ENCODE assay signal across 11 cellular contexts in genomic region chr14:89723930-89724915, GRCh38.
DNase-seq lines count a peak whose midpoint lies in the region; ATAC-seq, FAIRE-seq and TF ChIP-seq lines count a peak whose summit lies in the region.
"Had no signal": no experiment of that assay in that cellular context is flagged by ENCODE, and none has a peak within 500 bp of the region (broad histone marks: within the 10 kb centered on the region; RNA-seq: fewer than 3 reads in every experiment).

No MANE protein-coding gene starts in this region.

- no peak for TF ChIP-seq EP300 in SK-N-SH (IDR thresholded peaks at IDR 0.05; ENCODE audit: borderline replicate concordance in 1 of 2, low read depth in 1 of 2, low read length in 1 of 2)

- TF ChIP-seq CTCF in AG10803 (conservative IDR thresholded peaks at IDR 0.05; ENCODE audit: low read length) (no peak), GM23338 (conservative IDR thresholded peaks at IDR 0.05; ENCODE audit: low read depth in 2 of 2) (no peak), astrocyte (IDR thresholded peaks at IDR 0.05; ENCODE audit: insufficient read depth, low read depth, low read length) (no peak), mucosa of descending colon (IDR thresholded peaks at IDR 0.05) (no peak), SK-N-SH (IDR thresholded peaks at IDR 0.05) (no peak)

- H3K36me3 ChIP-seq in GM23338 (ENCODE audit: insufficient read depth) (no peaks in the 10 kb centered on the region), astrocyte (ENCODE audit: insufficient read depth, low read length) (no peaks in the 10 kb centered on the region), mucosa of descending colon (ENCODE audit: low read depth) (no peaks in the 10 kb centered on the region), SK-N-SH (replicated peaks in 1 of 2; ENCODE audit: control insufficient read depth in 1 of 2, insufficient read depth in 2 of 2, low read length in 1 of 2) (no peaks in the 10 kb centered on the region)
- H3K36me3 ChIP-seq: colonic mucosa had no signal

- H3K27ac ChIP-seq in GM23338 (ENCODE audit: low read depth), result no peak overlapping the region
- no peak overlapping the region for H3K27ac ChIP-seq in astrocyte (ENCODE audit: low read depth, low read length)
- no peak overlapping the region for H3K27ac ChIP-seq in SK-N-SH (ENCODE audit: low read depth in 2 of 2, low read length in 1 of 2)
- H3K27ac ChIP-seq: colonic mucosa, VCaP had no signal

- TF ChIP-seq RAD21 in SK-N-SH (IDR thresholded peaks at IDR 0.05; ENCODE audit: low read length), result no peak

- H3K9me3 Mint-ChIP-seq in GM23338 (no peaks in the 10 kb centered on the region), astrocyte (ENCODE audit: unreplicated experiment) (no peaks in the 10 kb centered on the region)

- no peak for FAIRE-seq in astrocyte (lab: Jason Lieb, UNC)

- no peak overlapping the region for H3K4me3 Mint-ChIP-seq in GM23338
- no peak overlapping the region for H3K4me3 Mint-ChIP-seq in astrocyte (ENCODE audit: unreplicated experiment)

- H3K9me2 ChIP-seq in GM23338 (ENCODE audit: insufficient read depth) (peaks cover 12% of the 10 kb centered on the region; the same call in 1 of the 2 replicates), SK-N-SH (no peaks in the 10 kb centered on the region)

- H3F3A ChIP-seq in GM23338 (replicated peaks; ENCODE audit: low read depth), result peaks cover 14% of the 10 kb centered on the region; the same call in 1 of the 2 replicates
- no peaks in the 10 kb centered on the region for H3F3A ChIP-seq in SK-N-SH (replicated peaks; ENCODE audit: insufficient read depth)

- peak overlapping the region; percentile 79 for H2AFZ ChIP-seq in GM23338
- peak overlapping the region; percentile 24 for H2AFZ ChIP-seq in astrocyte (ENCODE audit: low read depth, low read length)
- no peak overlapping the region for H2AFZ ChIP-seq in SK-N-SH (ENCODE audit: low read depth)

- POLR2A ChIA-PET in SK-N-SH (lab: Yijun Ruan, JAX), result no interaction called here

- H4K20me1 ChIP-seq in GM23338 (replicated peaks; ENCODE audit: insufficient read depth) (no peaks in the 10 kb centered on the region), astrocyte (ENCODE audit: insufficient read depth, low read length) (no peaks in the 10 kb centered on the region), SK-N-SH (ENCODE audit: insufficient read depth) (no peaks in the 10 kb centered on the region)

- CTCF ChIA-PET in SK-N-SH (lab: Yijun Ruan, JAX), result interaction anchor here (0.9 kb wide), 1 partner anchor 11 kb away, joined by 3 read pairs; no protein-coding TSS in a partner anchor

- H3K4me2 ChIP-seq in GM23338 (no peak overlapping the region), astrocyte (ENCODE audit: low read length) (peak overlapping the region; percentile 28), SK-N-SH (no peak overlapping the region)

- ATAC-seq in GM23338, result no peak
- peak; percentile 31 for ATAC-seq in mucosa of descending colon
- no peak for ATAC-seq in HG03135 (IDR thresholded peaks at IDR 0.05; ENCODE audit: unreplicated experiment)
- ATAC-seq: left ventricle myocardium superior had no signal

- no peaks in the 10 kb centered on the region for H3K27me3 Mint-ChIP-seq in GM23338 (ENCODE audit: insufficient read depth, low read depth, poor library complexity)
- peaks cover 3% of the 10 kb centered on the region for H3K27me3 Mint-ChIP-seq in astrocyte (ENCODE audit: low read depth, unreplicated experiment)

- H3K36me3 Mint-ChIP-seq in GM23338 (ENCODE audit: low read depth) (no peaks in the 10 kb centered on the region), astrocyte (ENCODE audit: low read depth, unreplicated experiment) (no peaks in the 10 kb centered on the region)

- H3K9me3 ChIP-seq in astrocyte (ENCODE audit: insufficient read depth, low read depth, low read length), result no peaks in the 10 kb centered on the region
- no peaks in the 10 kb centered on the region for H3K9me3 ChIP-seq in mucosa of descending colon
- H3K9me3 ChIP-seq in SK-N-SH, result no peaks in the 10 kb centered on the region
- H3K9me3 ChIP-seq: colonic mucosa had no signal

- intact Hi-C loops in mucosa of descending colon (cut with DNase I, micrococcal nuclease), result no loop called here

- H3K27me3 ChIP-seq in GM23338 (ENCODE audit: insufficient read depth) (no peaks in the 10 kb centered on the region), astrocyte (ENCODE audit: insufficient read depth, low read length) (no peaks in the 10 kb centered on the region), SK-N-SH (ENCODE audit: insufficient read depth) (no peaks in the 10 kb centered on the region)
- H3K27me3 ChIP-seq: colonic mucosa had no signal

- peaks cover 44% of the 10 kb centered on the region for H3K4me1 Mint-ChIP-seq in GM23338
- H3K4me1 Mint-ChIP-seq in astrocyte (ENCODE audit: low read depth, unreplicated experiment), result peaks cover 4% of the 10 kb centered on the region

- DNase-seq in AG10803 (ENCODE audit: low read depth) (peak; percentile 9), GM23338 (ENCODE audit: low spot score) (no peak), astrocyte (ENCODE audit: low read depth) (no peak), mucosa of descending colon (no peak), SK-N-SH (no peak), SKM-1 (lab: John Stamatoyannopoulos, UW; ENCODE audit: unreplicated experiment) (no peak), SK-N-DZ (ENCODE audit: low spot score) (no peak)
- DNase-seq: colonic mucosa, left ventricle myocardium superior had no signal

- WGBS in SK-N-SH (ENCODE audit: low lambda C conversion rate), result 67% methylated on average over 15 of the region's 15 CpGs

- H3K27ac Mint-ChIP-seq in GM23338 (no peak overlapping the region), astrocyte (ENCODE audit: unreplicated experiment) (no peak overlapping the region)

- peaks cover 30% of the 10 kb centered on the region for H3K4me1 ChIP-seq in GM23338 (ENCODE audit: insufficient read depth)
- no peaks in the 10 kb centered on the region for H3K4me1 ChIP-seq in astrocyte (ENCODE audit: insufficient read depth, low read length)
- H3K4me1 ChIP-seq in mucosa of descending colon (ENCODE audit: low read depth), result peaks cover 9% of the 10 kb centered on the region
- H3K4me1 ChIP-seq in SK-N-SH (ENCODE audit: control insufficient read depth in 1 of 2, insufficient read depth in 2 of 2, low read depth in 1 of 2, low read length in 1 of 2), result peaks cover 0 to 13% of the 10 kb centered on the region in 2 experiments; a peak in 1 of 4 replicates
- H3K4me1 ChIP-seq: colonic mucosa had no signal

- no peaks in the 10 kb centered on the region for H3K79me2 ChIP-seq in GM23338 (replicated peaks; ENCODE audit: insufficient read depth)
- H3K79me2 ChIP-seq in astrocyte (ENCODE audit: insufficient read depth, low read length), result no peaks in the 10 kb centered on the region
- H3K79me2 ChIP-seq in SK-N-SH (ENCODE audit: insufficient read depth), result no peaks in the 10 kb centered on the region

- H3K9ac ChIP-seq in astrocyte (ENCODE audit: low read length), result no peak overlapping the region
- no peak overlapping the region for H3K9ac ChIP-seq in SK-N-SH

- H3K4me3 ChIP-seq in AG10803 (ENCODE audit: low read length) (peak overlapping the region; percentile 44), GM23338 (no peak overlapping the region), astrocyte (ENCODE audit: insufficient read depth, low read depth, low read length) (no peak overlapping the region), mucosa of descending colon (no peak overlapping the region), SK-N-SH (ENCODE audit: low read depth in 2 of 2, low read length in 1 of 2) (no peak overlapping the region)
- H3K4me3 ChIP-seq: colonic mucosa had no signal

TF ChIP-seq in GM23338, 12 proteins besides CTCF, POLR2A, EP300 and RAD21 (continues in another document):
- TF ChIP-seq ETS1 (IDR thresholded peaks at IDR 0.05) (no peak), JUNB (IDR thresholded peaks at IDR 0.05; ENCODE audit: unreplicated experiment) (no peak), EZH2phosphoT487 (IDR thresholded peaks at IDR 0.05; ENCODE audit: unreplicated experiment) (no peak)

TF ChIP-seq in SK-N-SH, 30 proteins besides CTCF, POLR2A, EP300 and RAD21 (continues in another document):
- TF ChIP-seq FOSL2 (IDR thresholded peaks at IDR 0.05; ENCODE audit: borderline replicate concordance, low read depth), result no peak
- TF ChIP-seq MXI1 (IDR thresholded peaks at IDR 0.05; ENCODE audit: low read depth, low read length), result no peak
- TF ChIP-seq TAF1 (IDR thresholded peaks at IDR 0.05; ENCODE audit: borderline replicate concordance, low read depth, low read length), result no peak
- TF ChIP-seq MEF2A (IDR thresholded peaks at IDR 0.05; ENCODE audit: borderline replicate concordance, low read depth), result no peak
- no peak for TF ChIP-seq RFX5 (IDR thresholded peaks at IDR 0.05; ENCODE audit: low read length)
- no peak for TF ChIP-seq TEAD4 (IDR thresholded peaks at IDR 0.05; ENCODE audit: borderline replicate concordance, insufficient read depth)
- no peak for TF ChIP-seq FOXM1 (IDR thresholded peaks at IDR 0.05; ENCODE audit: low read depth)
- no peak for TF ChIP-seq NRF1 (IDR thresholded peaks at IDR 0.05; ENCODE audit: low read depth, low read length)
- no peak for TF ChIP-seq RCOR1 (IDR thresholded peaks at IDR 0.05; ENCODE audit: low read length)
- TF ChIP-seq SIN3A (IDR thresholded peaks at IDR 0.05; ENCODE audit: borderline replicate concordance, low read depth, low read length), result no peak
- TF ChIP-seq REST (IDR thresholded peaks at IDR 0.05; ENCODE audit: low read depth, low read length), result no peak
- TF ChIP-seq JUND (IDR thresholded peaks at IDR 0.05), result no peak
